6 cellular contexts compared by ENCODE assay signal in the genomic region with DNA sequence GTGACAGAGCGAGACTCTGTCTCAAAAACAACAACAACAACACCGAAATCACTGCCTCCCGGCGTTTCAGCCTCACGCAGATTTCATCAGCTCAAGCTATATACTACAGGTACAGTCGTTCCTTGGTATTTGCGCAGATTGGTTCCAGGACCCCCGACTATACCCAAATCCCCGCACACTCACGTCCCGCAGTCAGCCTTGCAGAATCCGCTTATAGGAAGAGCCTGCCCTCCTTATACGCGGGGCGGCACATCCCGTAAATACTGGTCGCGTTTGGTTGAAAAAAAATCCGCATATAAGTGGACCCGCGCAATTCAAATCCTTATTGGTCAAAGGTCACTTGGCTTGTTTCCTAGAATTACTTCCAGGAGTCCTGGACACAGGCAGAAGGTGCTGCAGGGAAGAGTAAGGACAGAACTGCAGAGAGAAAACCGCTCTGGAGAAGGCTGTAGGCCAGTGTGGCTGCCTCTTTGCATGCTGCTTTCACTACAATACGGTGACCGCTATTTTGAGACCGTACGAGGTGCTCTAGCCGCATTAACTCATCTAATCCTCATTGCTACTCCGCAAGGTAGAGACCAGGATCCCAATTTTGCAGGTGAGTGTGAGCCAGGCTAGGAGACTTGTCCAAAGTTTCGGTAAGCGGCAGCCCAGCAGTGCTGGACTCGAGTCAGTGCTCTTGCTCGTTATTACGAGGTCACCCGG. TPM values are rescaled to one million over a fixed set of nuclear protein-coding genes. Genes with fewer than 3 reads are reported as not detected.
DNase-seq lines count a peak whose midpoint lies in the region; ATAC-seq and TF ChIP-seq lines count a peak whose summit lies in the region.

No MANE protein-coding gene starts in this region.

- H3K4me3 ChIP-seq in adipocyte (ENCODE audit: low read length) (peak overlapping the region; percentile 100), mucosa of descending colon (peak overlapping the region; percentile 98)

- ATAC-seq in HG03066 (IDR thresholded peaks at IDR 0.05; ENCODE audit: low read depth, unreplicated experiment): peak; percentile 13
- peak; percentile 50 for ATAC-seq in mucosa of descending colon
- ATAC-seq in activated CD4-positive, CD25-positive, alpha-beta regulatory T cell treated with anti-CD3 and anti-CD28 coated beads, Interleukin-2, amount 50 U/mL, for 24 hours: no peak

- H3K9me3 ChIP-seq in adipocyte (ENCODE audit: control insufficient read depth, low read length) (no peaks in the 10 kb centered on the region), mucosa of descending colon (no peaks in the 10 kb centered on the region)

- peak overlapping the region; percentile 99 for H3K9ac ChIP-seq in adipocyte (ENCODE audit: low read length)

- H3K36me3 ChIP-seq in adipocyte (ENCODE audit: control insufficient read depth, insufficient read depth, low read length, severe bottlenecking) (peaks cover 31% of the 10 kb centered on the region), mucosa of descending colon (ENCODE audit: low read depth) (no peaks in the 10 kb centered on the region)

- DNase-seq in adipocyte (ENCODE audit: low read depth): peak; percentile 15
- DNase-seq in mucosa of descending colon: peak in 1 of 3 donors; percentile 60
- DNase-seq in Ammon's horn (ENCODE audit: low spot score): no peak
- DNase-seq in hepatic stellate cell (ENCODE audit: low spot score): no peak

- H3K4me1 ChIP-seq in adipocyte (ENCODE audit: control insufficient read depth, insufficient read depth, low read length) (peaks cover 12% of the 10 kb centered on the region), mucosa of descending colon (ENCODE audit: low read depth) (peaks cover 14% of the 10 kb centered on the region)

- no peaks in the 10 kb centered on the region for H3K27me3 ChIP-seq in adipocyte (replicated peaks; ENCODE audit: control insufficient read depth, insufficient read depth, low read length)

- TF ChIP-seq CTCF in mucosa of descending colon (IDR thresholded peaks at IDR 0.05): no peak

- intact Hi-C loops in mucosa of descending colon (cut with DNase I, micrococcal nuclease): no loop called here

RNA-seq across cellular contexts. Expression of gene NDUFAB1, which starts 0.7 kb away (rescaled TPM):
- 100 to 1,000 TPM; 101 to 126 (median 115) TPM for total RNA-seq in mucosa of descending colon

RNA-seq across cellular contexts. Expression of gene UBFD1, which starts 37.9 kb away (rescaled TPM):
- total RNA-seq in mucosa of descending colon: 10 to 100 TPM; 27.8 to 38.3 (median 28.5) TPM

RNA-seq across cellular contexts. Expression of gene EARS2, which starts 38.2 kb away (rescaled TPM):
- total RNA-seq in mucosa of descending colon: 10 to 100 TPM; 15.2 to 18.0 (median 17.2) TPM

RNA-seq across cellular contexts. Expression of gene PALB2, which starts 45.7 kb away (rescaled TPM):
- 10 to 100 TPM in 2 of 3 donors, 1 to 10 TPM in 1; 7.7 to 12.7 (median 11.0) TPM for total RNA-seq in mucosa of descending colon

RNA-seq across cellular contexts. Expression of gene DCTN5, which starts 45.9 kb away (rescaled TPM):
- total RNA-seq in mucosa of descending colon: 10 to 100 TPM; 57.3 to 73.9 (median 67.7) TPM

Comparison
In these comparisons a context has a peak if more than half of its experiments do, and no peak if none do; other contexts are left out.
1. ATAC-seq: peak in HG03066 (single experiment) and mucosa of descending colon (single experiment); none in activated CD4-positive, CD25-positive, alpha-beta regulatory T cell treated with anti-CD3 and anti-CD28 coated beads, Interleukin-2, amount 50 U/mL, for 24 hours (0 of 2).